ENCODE assay signal across 9 cellular contexts in genomic region chr12:112409906-112410244, GRCh38. TPM values are rescaled to one million over a fixed set of nuclear protein-coding genes. Genes with fewer than 3 reads are reported as not detected.
A peak's percentile ranks its signal among the peaks of the same experiment; 100 is the strongest.
DNase-seq lines count a peak whose midpoint lies in the region; ATAC-seq, FAIRE-seq and TF ChIP-seq lines count a peak whose summit lies in the region.
"Had no signal": no experiment of that assay in that cellular context is flagged by ENCODE, and none has a peak within 500 bp of the region (broad histone marks: within the 10 kb centered on the region; RNA-seq: fewer than 3 reads in every experiment).

No MANE protein-coding gene starts in this region.

- no peak overlapping the region for H3K4me3 ChIP-seq in GM12878

- POLR2A ChIA-PET in GM12878 (lab: Charles Lee), result interaction anchor here (0.7 kb wide), 1 partner anchor 10 kb away, joined by 3 read pairs; no protein-coding TSS in a partner anchor

- 91% methylated on average over 11 of the region's 14 CpGs for WGBS in GM12878 (ENCODE audit: insufficient coverage, insufficient replicate concordance, low lambda C conversion rate, missing lambda C conversion rate)

- no peaks in the 10 kb centered on the region for H3K9me3 Mint-ChIP-seq in stimulated activated naive CD8-positive, alpha-beta T cell treated with anti-CD3 and anti-CD28 coated beads, Interleukin-15, Interleukin-2, amounts not matched to agents 100 ng/mL and 50 ng/mL, for 24 hours
- H3K9me3 Mint-ChIP-seq in naive B cell, result no peaks in the 10 kb centered on the region

- H3K27me3 Mint-ChIP-seq in stimulated activated naive CD8-positive, alpha-beta T cell treated with anti-CD3 and anti-CD28 coated beads, Interleukin-15, Interleukin-2, amounts not matched to agents 100 ng/mL and 50 ng/mL, for 24 hours, result no peaks in the 10 kb centered on the region
- no peaks in the 10 kb centered on the region for H3K27me3 Mint-ChIP-seq in naive B cell

- no peak for ATAC-seq in stimulated activated naive CD8-positive, alpha-beta T cell treated with anti-CD3 and anti-CD28 coated beads, Interleukin-15, Interleukin-2, amounts not matched to agents 100 U/mL and 50 U/mL, for 24 hours
- ATAC-seq in GM12878, result no peak
- ATAC-seq in naive B cell (ENCODE audit: low read depth in 2 of 2), result no peak
- ATAC-seq in HG03469 (IDR thresholded peaks at IDR 0.05; ENCODE audit: unreplicated experiment), result no peak

- H3K27ac Mint-ChIP-seq in stimulated activated naive CD8-positive, alpha-beta T cell treated with anti-CD3 and anti-CD28 coated beads, Interleukin-15, Interleukin-2, amounts not matched to agents 100 ng/mL and 50 ng/mL, for 24 hours, result peak overlapping the region; percentile 100
- peak overlapping the region in 3 of 6 donors; percentile 98 to 100 (median 100) for H3K27ac Mint-ChIP-seq in naive B cell

- no peak for FAIRE-seq in GM12878 (lab: Jason Lieb, UNC)

- no peak overlapping the region for H3K9ac ChIP-seq in GM12878 (ENCODE audit: control insufficient read depth, insufficient read depth, low read length)

- SMC1A ChIA-PET in GM12878 (lab: Charles Lee; ENCODE audit: uncharacterized antibody, unreplicated experiment), result interaction anchor here (2.1 to 3.6 kb wide), 2 partner anchors 23 to 211 kb away, joined by 7 to 21 read pairs; no protein-coding TSS in a partner anchor

- no peak overlapping the region; the same call in 1 of the 2 replicates for H3K4me2 ChIP-seq in GM12878 (ENCODE audit: control insufficient read depth, insufficient read depth)

- H3K4me1 Mint-ChIP-seq in stimulated activated naive CD8-positive, alpha-beta T cell treated with anti-CD3 and anti-CD28 coated beads, Interleukin-15, Interleukin-2, amounts not matched to agents 100 ng/mL and 50 ng/mL, for 24 hours (ENCODE audit: low read depth), result peaks cover 45% of the 10 kb centered on the region
- H3K4me1 Mint-ChIP-seq in naive B cell, result peaks cover 24 to 34% (median 29%) of the 10 kb centered on the region in 3 donors

- CTCF ChIA-PET in GM12878 (lab: Yijun Ruan, JAX), result interaction anchor here (0.6 to 2.3 kb wide), 5 partner anchors 23 to 482 kb away, joined by 3 to 31 read pairs (median 8); no protein-coding TSS in a partner anchor

- peak overlapping the region; percentile 99 for H3K4me3 Mint-ChIP-seq in stimulated activated naive CD8-positive, alpha-beta T cell treated with anti-CD3 and anti-CD28 coated beads, Interleukin-15, Interleukin-2, amounts not matched to agents 100 ng/mL and 50 ng/mL, for 24 hours
- peak overlapping the region in 7 of 8 donors; percentile 41 to 100 (median 99) for H3K4me3 Mint-ChIP-seq in naive B cell

- peaks cover 7 to 16% of the 10 kb centered on the region in 2 experiments for H3K36me3 ChIP-seq in GM12878 (ENCODE audit: control insufficient read depth in 2 of 2, insufficient read depth in 2 of 2, low read length in 1 of 2)

- H3K9me3 ChIP-seq in GM12878 (replicated peaks; ENCODE audit: control insufficient read depth, insufficient read depth, low read length), result no peaks in the 10 kb centered on the region
- H3K9me3 ChIP-seq: body of pancreas had no signal

- no peak overlapping the region for H3K27ac ChIP-seq in GM12878 (ENCODE audit: control insufficient read depth, insufficient read depth)

- no TSS peak for BruUV-seq in GM12878 (replicated peaks; lab: Mats Ljungman, UMichigan)

- intact Hi-C loops in GM12878 (cut with micrococcal nuclease; ENCODE audit: unreplicated experiment), result loop anchor here (2.0 kb wide), 1 partner anchor 211 kb away; no protein-coding TSS in a partner anchor

- RAD21 ChIA-PET in GM12878 (lab: Charles Lee; ENCODE audit: unreplicated experiment), result interaction anchor here (1.4 kb wide), 1 partner anchor 23 kb away, joined by 3 read pairs; no protein-coding TSS in a partner anchor

- peaks cover 3% of the 10 kb centered on the region; the same call in 1 of the 2 replicates for H4K20me1 ChIP-seq in GM12878 (ENCODE audit: control insufficient read depth, insufficient read depth)

- H3K79me2 ChIP-seq in GM12878 (ENCODE audit: control insufficient read depth, insufficient read depth, low read length), result peaks cover 29% of the 10 kb centered on the region

- in situ Hi-C loops in GM12878 (cut with MboI), result no loop called here

- no peak for TF ChIP-seq CTCF in GM12878 (IDR thresholded peaks at IDR 0.05 in 2 of 3, conservative IDR thresholded peaks at IDR 0.05 in 1 of 3; ENCODE audit: control insufficient read depth in 2 of 3, extremely low read depth in 1 of 3, insufficient read depth in 1 of 3, low read depth in 3 of 3, low read length in 3 of 3)

- no peak for TF ChIP-seq RAD21 in GM12878 (IDR thresholded peaks at IDR 0.05; ENCODE audit: insufficient read depth, low read depth, low read length)

- H3K36me3 Mint-ChIP-seq in stimulated activated naive CD8-positive, alpha-beta T cell treated with anti-CD3 and anti-CD28 coated beads, Interleukin-15, Interleukin-2, amounts not matched to agents 100 ng/mL and 50 ng/mL, for 24 hours (ENCODE audit: low read depth), result peaks cover 45% of the 10 kb centered on the region
- peaks cover 13 to 20% of the 10 kb centered on the region in 2 donors for H3K36me3 Mint-ChIP-seq in naive B cell

- H3K27me3 ChIP-seq in GM12878 (replicated peaks in 1 of 2; ENCODE audit: control insufficient read depth in 2 of 2, insufficient read depth in 2 of 2, low read length in 1 of 2), result no peaks in the 10 kb centered on the region
- H3K27me3 ChIP-seq: body of pancreas had no signal

- no peaks in the 10 kb centered on the region for H3K4me1 ChIP-seq in GM12878 (ENCODE audit: control insufficient read depth, insufficient read depth, low read length)

- TF ChIP-seq EP300 in GM12878 (IDR thresholded peaks at IDR 0.05; ENCODE audit: borderline replicate concordance in 1 of 2, control insufficient read depth in 1 of 2, low read depth in 2 of 2, low read length in 2 of 2), result no peak

- no peak for TF ChIP-seq POLR2A in GM12878 (IDR thresholded peaks at IDR 0.05; ENCODE audit: low read depth, low read length)

- no peak for DNase-seq in stimulated activated naive CD8-positive, alpha-beta T cell treated with anti-CD3 and anti-CD28 coated beads, Interleukin-15, Interleukin-2, amounts not matched to agents 100 U/mL and 50 U/mL, for 24 hours
- DNase-seq in GM12878 (ENCODE audit: low read depth, low spot score), result no peak
- no peak for DNase-seq in naive B cell
- DNase-seq in stimulated activated CD4-positive, alpha-beta T cell treated with anti-CD3 and anti-CD28 coated beads, Interleukin-15, amount 100 ng/mL, for 24 hours, result no peak
- no peak for DNase-seq in pons (ENCODE audit: low spot score)
- DNase-seq in NCI-H1417 (lab: John Stamatoyannopoulos, UW), result no peak

- H2AFZ ChIP-seq in GM12878 (ENCODE audit: control insufficient read depth, low read depth, low read length), result peak overlapping the region; percentile 70

RNA-seq across cellular contexts. Expression of gene RPL6, which starts 0.5 kb away (rescaled TPM):
- 391 and 401 TPM in 2 replicates for total RNA-seq in GM12878 (2013; cell fraction: nucleolus; rRNA removed)
- total RNA-seq in GM12878 (2014; rRNA removed) (2,056 and 2,150 TPM in 2 replicates), GM12878 (2014; rRNA removed; fragmentation: Illumina TruSeq; extraction: Trizol) (3,315 and 3,434 TPM in 2 replicates), GM12878 (2021) (2,327 and 2,384 TPM in 2 replicates)
- polyA plus RNA-seq in GM12878 (2011; ENCODE audit: low read depth), result 3,955 TPM
- polyA plus RNA-seq in GM12878 (2011; rRNA removed) (2,686 and 3,119 TPM in 2 replicates), GM12878 (2014; fragmentation: Illumina TruSeq; extraction: Trizol) (3,690 and 4,950 TPM in 2 replicates), GM12878 (2014; fragmentation: Nextera tagmentation; extraction: Ambion mirVana) (1,000 to 10,000 TPM; 1,828 to 2,204 TPM), GM12878 (2014; rRNA removed) (2,258 and 2,542 TPM in 2 replicates), GM12878 (2016; fragmentation: Nextera tagmentation; extraction: Ambion mirVana) (100 to 1,000 TPM; 801 to 823 TPM), naive B cell (ENCODE audit: low read depth in 6 of 6) (100 to 1,000 TPM; 265 to 541 (median 474) TPM)
- polyA plus RNA-seq in GM12878 (2011; cell fraction: cytosol; rRNA removed), result 1,825 and 1,843 TPM in 2 replicates
- polyA plus RNA-seq in GM12878 (2011; cell fraction: nucleus; rRNA removed), result 658 and 690 TPM in 2 replicates
- 3,096 and 3,407 TPM in 2 replicates for polyA plus RNA-seq in GM12878 (2012)
- polyA minus RNA-seq in GM12878 (2011; rRNA and poly(A)+ RNA removed), result 401 and 520 TPM in 2 replicates
- 251 and 289 TPM in 2 replicates for polyA minus RNA-seq in GM12878 (2011; cell fraction: cytosol; rRNA and poly(A)+ RNA removed)
- polyA minus RNA-seq in GM12878 (2011; cell fraction: nucleus; rRNA and poly(A)+ RNA removed), result 118 and 169 TPM in 2 replicates

RNA-seq across cellular contexts. Expression of gene PTPN11, which starts 8.9 kb away (rescaled TPM):
- 33.7 and 35.2 TPM in 2 replicates for total RNA-seq in GM12878 (2013; cell fraction: nucleolus; rRNA removed)
- total RNA-seq in GM12878 (2014; rRNA removed), result 43.7 and 49.9 TPM in 2 replicates
- total RNA-seq in GM12878 (2014; rRNA removed; fragmentation: Illumina TruSeq; extraction: Trizol), result 68.8 and 70.0 TPM in 2 replicates
- 84.9 and 85.2 TPM in 2 replicates for total RNA-seq in GM12878 (2021)
- polyA plus RNA-seq in GM12878 (2011; ENCODE audit: low read depth), result 15.9 TPM
- polyA plus RNA-seq in GM12878 (2011; rRNA removed), result 64.5 and 101 TPM in 2 replicates
- polyA plus RNA-seq in GM12878 (2011; cell fraction: cytosol; rRNA removed), result 43.2 and 45.9 TPM in 2 replicates
- 19.4 and 26.1 TPM in 2 replicates for polyA plus RNA-seq in GM12878 (2011; cell fraction: nucleus; rRNA removed)
- 23.9 and 28.6 TPM in 2 replicates for polyA plus RNA-seq in GM12878 (2012)
- polyA plus RNA-seq in GM12878 (2014; fragmentation: Illumina TruSeq; extraction: Trizol), result 56.6 and 62.8 TPM in 2 replicates
- 10 to 100 TPM; 14.6 to 23.2 TPM for polyA plus RNA-seq in GM12878 (2014; fragmentation: Nextera tagmentation; extraction: Ambion mirVana)
- 31.8 and 35.1 TPM in 2 replicates for polyA plus RNA-seq in GM12878 (2014; rRNA removed)
- 10 to 100 TPM; 60.6 to 68.2 TPM for polyA plus RNA-seq in GM12878 (2016; fragmentation: Nextera tagmentation; extraction: Ambion mirVana)
- 93.5 and 95.2 TPM in 2 replicates for polyA minus RNA-seq in GM12878 (2011; rRNA and poly(A)+ RNA removed)
- 36.6 and 48.3 TPM in 2 replicates for polyA minus RNA-seq in GM12878 (2011; cell fraction: cytosol; rRNA and poly(A)+ RNA removed)
- 8.7 and 15.7 TPM in 2 replicates for polyA minus RNA-seq in GM12878 (2011; cell fraction: nucleus; rRNA and poly(A)+ RNA removed)
- 10 to 100 TPM; 29.3 to 86.3 (median 76.2) TPM for polyA plus RNA-seq in naive B cell (ENCODE audit: low read depth in 6 of 6)

RNA-seq across cellular contexts. Expression of gene HECTD4, which starts 27.6 kb away (rescaled TPM):
- 225 and 244 TPM in 2 replicates for total RNA-seq in GM12878 (2013; cell fraction: nucleolus; rRNA removed)
- total RNA-seq in GM12878 (2014; rRNA removed), result 20.1 and 20.4 TPM in 2 replicates
- total RNA-seq in GM12878 (2014; rRNA removed; fragmentation: Illumina TruSeq; extraction: Trizol), result 17.5 and 19.1 TPM in 2 replicates
- total RNA-seq in GM12878 (2021), result 39.9 and 43.9 TPM in 2 replicates
- 8.5 TPM for polyA plus RNA-seq in GM12878 (2011; ENCODE audit: low read depth)
- polyA plus RNA-seq in GM12878 (2011; rRNA removed), result 10.6 and 11.9 TPM in 2 replicates
- polyA plus RNA-seq in GM12878 (2011; cell fraction: cytosol; rRNA removed), result 8.4 and 9.0 TPM in 2 replicates
- 52.4 and 62.5 TPM in 2 replicates for polyA plus RNA-seq in GM12878 (2011; cell fraction: nucleus; rRNA removed)
- polyA plus RNA-seq in GM12878 (2012), result 21.1 and 23.8 TPM in 2 replicates
- 18.4 and 20.0 TPM in 2 replicates for polyA plus RNA-seq in GM12878 (2014; fragmentation: Illumina TruSeq; extraction: Trizol)
- 10 to 100 TPM in 1 of 2 experiments, 1 to 10 TPM in 1; 5.8 to 17.1 TPM for polyA plus RNA-seq in GM12878 (2014; fragmentation: Nextera tagmentation; extraction: Ambion mirVana)
- 27.2 and 27.7 TPM in 2 replicates for polyA plus RNA-seq in GM12878 (2014; rRNA removed)
- polyA plus RNA-seq in GM12878 (2016; fragmentation: Nextera tagmentation; extraction: Ambion mirVana), result 10 to 100 TPM; 17.4 to 18.3 TPM
- polyA minus RNA-seq in GM12878 (2011; rRNA and poly(A)+ RNA removed), result 52.5 and 59.6 TPM in 2 replicates
- 15.4 and 17.7 TPM in 2 replicates for polyA minus RNA-seq in GM12878 (2011; cell fraction: cytosol; rRNA and poly(A)+ RNA removed)
- polyA minus RNA-seq in GM12878 (2011; cell fraction: nucleus; rRNA and poly(A)+ RNA removed), result 56.3 and 84.3 TPM in 2 replicates
- polyA plus RNA-seq in naive B cell (ENCODE audit: low read depth in 6 of 6), result 10 to 100 TPM in 1 of 6 donors, 1 to 10 TPM in 5; 6.1 to 19.1 (median 8.0) TPM
